26 cellular contexts compared by ENCODE assay signal in the genomic region with DNA sequence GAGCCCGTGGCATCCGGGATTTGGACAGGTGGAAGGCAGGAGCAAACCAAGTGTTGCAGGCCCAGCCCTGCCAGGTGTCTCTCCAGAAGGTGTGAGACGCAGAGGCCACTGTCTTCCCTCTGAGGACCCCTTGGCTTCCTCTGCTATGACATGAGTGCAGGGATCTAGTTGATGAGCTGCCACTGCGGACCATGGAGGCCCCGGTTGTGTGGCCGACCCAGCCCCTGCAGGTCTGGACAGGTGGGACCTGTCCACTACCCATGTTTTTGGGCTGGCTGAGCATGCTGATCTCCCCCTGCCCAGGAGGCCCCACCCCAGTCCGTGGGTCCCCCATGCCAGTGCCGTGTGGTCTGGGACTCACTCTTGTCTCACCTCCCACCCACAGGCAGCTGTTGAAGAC. TPM values are rescaled to one million over a fixed set of nuclear protein-coding genes. Genes with fewer than 3 reads are reported as not detected.
"Had no signal": no experiment of that assay in that cellular context is flagged by ENCODE, and none has a peak within 500 bp of the region (broad histone marks: within the 10 kb centered on the region; RNA-seq: fewer than 3 reads in every experiment).

No MANE protein-coding gene starts in this region.

- H3K27me3 Mint-ChIP-seq: activated CD4-positive, alpha-beta T cell treated with anti-CD3 and anti-CD28 coated beads, Interleukin-2, amount 10 ng/mL, durations not matched to agents 24 days and 14 days; activated naive CD4-positive, alpha-beta T cell treated with anti-CD3 and anti-CD28 coated beads, Interleukin-2, amount 50 U/mL, for 24 hours; activated T-cell treated with anti-CD3 and anti-CD28 coated beads, Interleukin-2, amount 50 U/mL, for 24 hours had no signal

- DNase-seq: activated CD4-positive, alpha-beta T cell treated with anti-CD3 and anti-CD28 coated beads, Interleukin-2, amount 10 ng/mL, durations not matched to agents 24 days and 14 days; activated CD4-positive, alpha-beta T cell treated with anti-CD3 and anti-CD28 coated beads, Interleukin-2, amount 50 U/mL, for 4 hours; activated CD8-positive, alpha-beta T cell treated with anti-CD3 and anti-CD28 coated beads, Interleukin-2, amount 10 ng/mL, durations not matched to agents 7 days and 5 days; activated gamma-delta T cell; activated naive CD4-positive, alpha-beta T cell treated with Interleukin-2 at 50 U/mL for 16 hours; activated T-cell treated with anti-CD3 and anti-CD28 coated beads, Interleukin-2, amount 50 U/mL, for 24 hours; anterior cingulate cortex; NCI-H1048; NCI-H1105 treated with DMSO at 0.1 percent for 48 hours; NCI-H1436; NCI-H1694; NCI-H1930; NCI-H2081 treated with DMSO at 0.1 percent for 48 hours; NCI-H226; NCI-H446 treated with DMSO at 0.1 percent for 48 hours; NCI-H524 treated with DMSO at 0.1 percent for 48 hours; SHP77; SJCRH30 had no signal

- H3K27me3 ChIP-seq: SJCRH30 had no signal

- H3K9me3 ChIP-seq: SJCRH30 had no signal

- H3K27ac ChIP-seq: SJCRH30, SK-N-MC had no signal

- H3K4me3 ChIP-seq: K562, SJCRH30, SK-N-MC had no signal

- H3K4me1 ChIP-seq: SJCRH30 had no signal

- H3K4me1 Mint-ChIP-seq: activated CD4-positive, alpha-beta T cell treated with anti-CD3 and anti-CD28 coated beads, Interleukin-2, amount 10 ng/mL, durations not matched to agents 24 days and 14 days; activated naive CD4-positive, alpha-beta T cell treated with anti-CD3 and anti-CD28 coated beads, Interleukin-2, amount 50 U/mL, for 24 hours had no signal

- H3K27ac Mint-ChIP-seq: activated CD4-positive, alpha-beta T cell treated with anti-CD3 and anti-CD28 coated beads, Interleukin-2, amount 10 ng/mL, durations not matched to agents 24 days and 14 days; activated CD8-positive, alpha-beta T cell treated with anti-CD3 and anti-CD28 coated beads, Interleukin-2, amount 10 ng/mL, durations not matched to agents 7 days and 5 days; activated naive CD4-positive, alpha-beta T cell treated with anti-CD3 and anti-CD28 coated beads, Interleukin-2, amount 50 U/mL, for 24 hours; activated T-cell treated with anti-CD3 and anti-CD28 coated beads, Interleukin-2, amount 50 U/mL, for 24 hours; activated T-helper 2 cell treated with anti-CD3 and anti-CD28 coated beads, Interferon-gamma antibody, Interleukin-2, Interleukin-4, amounts not matched to agents 10 μg/mL and 5 μg/mL and 100 μg/mL, durations not matched to agents 14 hours and 24 hours and 36 hours; T-helper 2 cell treated with Interferon-gamma antibody and Interleukin-4, amounts not matched to agents 5 μg/mL and 100 μg/mL, for 36 hours had no signal

- H3K9me3 Mint-ChIP-seq: activated CD4-positive, alpha-beta T cell treated with anti-CD3 and anti-CD28 coated beads, Interleukin-2, amount 10 ng/mL, durations not matched to agents 24 days and 14 days; activated naive CD4-positive, alpha-beta T cell treated with anti-CD3 and anti-CD28 coated beads, Interleukin-2, amount 50 U/mL, for 24 hours; activated T-cell treated with anti-CD3 and anti-CD28 coated beads, Interleukin-2, amount 50 U/mL, for 24 hours; activated T-helper 2 cell treated with anti-CD3 and anti-CD28 coated beads, Interferon-gamma antibody, Interleukin-2, Interleukin-4, amounts not matched to agents 10 μg/mL and 5 μg/mL and 100 μg/mL, durations not matched to agents 14 hours and 24 hours and 36 hours; T-helper 2 cell treated with Interferon-gamma antibody and Interleukin-4, amounts not matched to agents 5 μg/mL and 100 μg/mL, for 36 hours had no signal

- H3K4me3 Mint-ChIP-seq: activated CD4-positive, alpha-beta T cell treated with anti-CD3 and anti-CD28 coated beads, Interleukin-2, amount 10 ng/mL, durations not matched to agents 24 days and 14 days; activated CD8-positive, alpha-beta T cell treated with anti-CD3 and anti-CD28 coated beads, Interleukin-2, amount 10 ng/mL, durations not matched to agents 7 days and 5 days; activated naive CD4-positive, alpha-beta T cell treated with anti-CD3 and anti-CD28 coated beads, Interleukin-2, amount 50 U/mL, for 24 hours; activated T-cell treated with anti-CD3 and anti-CD28 coated beads, Interleukin-2, amount 50 U/mL, for 24 hours; brain; T-helper 2 cell treated with Interferon-gamma antibody and Interleukin-4, amounts not matched to agents 5 μg/mL and 100 μg/mL, for 36 hours had no signal

- ATAC-seq: activated CD8-positive, alpha-beta T cell treated with anti-CD3 and anti-CD28 coated beads, Interleukin-2, amount 10 ng/mL, durations not matched to agents 7 days and 5 days; K562; Panc1 had no signal

RNA-seq across cellular contexts. Expression of a gene that starts 27.5 kb away (rescaled TPM):
- total RNA-seq: RPMI7951 had no signal
